ENCODE assay signal across 8 cellular contexts in the genomic region with DNA sequence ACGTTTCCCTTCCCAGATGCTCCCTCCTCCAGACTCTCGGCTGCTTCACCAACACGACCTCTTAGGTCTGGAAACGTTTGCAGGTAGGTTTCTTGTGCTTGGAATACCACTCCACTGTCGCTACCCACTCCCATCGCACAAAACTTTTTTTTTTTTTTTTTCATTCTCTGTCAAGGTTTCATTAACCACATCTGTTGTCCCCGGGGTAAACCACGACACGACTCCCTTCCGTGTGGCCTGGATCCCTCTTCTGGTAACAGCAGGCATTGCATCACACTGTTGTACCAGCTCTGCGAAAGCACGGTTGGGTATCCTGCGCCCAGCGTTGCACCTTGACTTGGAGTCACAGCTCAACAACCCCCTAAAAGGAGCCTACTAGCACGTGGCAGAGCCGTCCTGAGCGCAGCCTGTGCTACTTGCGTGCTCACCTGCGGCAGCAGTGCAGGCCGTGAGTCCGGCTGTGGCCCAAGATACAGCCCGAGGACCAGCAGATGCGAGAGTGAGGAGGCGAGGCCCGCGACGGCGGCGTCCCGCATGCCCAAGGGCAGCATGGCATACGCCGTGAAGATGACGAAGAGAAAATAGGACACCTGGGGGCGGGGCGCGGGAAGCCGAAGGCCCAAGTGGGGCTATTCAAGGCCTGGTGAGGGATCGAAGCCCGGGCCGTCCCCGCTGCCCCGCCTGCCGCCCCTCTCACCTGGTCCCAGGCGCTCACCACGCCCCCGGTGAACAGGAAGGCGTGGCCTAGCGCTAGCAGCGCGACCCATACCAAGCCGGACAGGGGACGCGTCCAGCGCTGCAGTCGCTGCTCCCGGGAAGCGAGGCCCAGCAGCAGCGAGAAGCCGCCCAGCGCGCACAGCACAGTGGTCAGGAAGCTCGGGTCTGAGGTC. TPM values are rescaled to one million over a fixed set of nuclear protein-coding genes. Genes with fewer than 3 reads are reported as not detected.
DNase-seq lines count a peak whose midpoint lies in the region; ATAC-seq and TF ChIP-seq lines count a peak whose summit lies in the region.

No MANE protein-coding gene starts in this region.

- peak; percentile 82 for ATAC-seq in HG02884 (IDR thresholded peaks at IDR 0.05; ENCODE audit: unreplicated experiment)

- DNase-seq in NCI-H82 (lab: John Stamatoyannopoulos, UW): peak; percentile 76
- no peak for DNase-seq in NCI-H82 treated with DMSO at 0.1 percent for 48 hours (lab: John Stamatoyannopoulos, UW; ENCODE audit: unreplicated experiment)
- DNase-seq in NCI-H146 treated with DMSO at 0.1 percent for 48 hours (lab: John Stamatoyannopoulos, UW; ENCODE audit: unreplicated experiment): peak; percentile 48
- peak; percentile 72 to 77 for DNase-seq in breast epithelium (ENCODE audit: low spot score in 2 of 2)
- peak; percentile 85 for DNase-seq in islet precursor cell
- peak; percentile 62 to 76 (median 65) for DNase-seq in stimulated activated CD4-positive, alpha-beta T cell treated with anti-CD3 and anti-CD28 coated beads, Interleukin-1b, Interleukin-23, amount 100 ng/mL, for 24 hours (ENCODE audit: low read depth in 4 of 4, low spot score in 1 of 4)

- intact Hi-C loops in breast epithelium (cut with DNase I; ENCODE audit: low total_unique reads): loop anchor here (5.0 kb wide), 1 partner anchor 35 kb away; the partner anchor contains the start of gene NFATC4

- H3K27ac ChIP-seq in VCaP (no peak overlapping the region), breast epithelium (peak overlapping the region in 1 of 2 donors; percentile 12)

- peak overlapping the region; percentile 10 to 64 (median 47) for H3K4me3 ChIP-seq in breast epithelium

- no peaks in the 10 kb centered on the region for H3K9me3 ChIP-seq in breast epithelium

- H3K27me3 ChIP-seq in breast epithelium: peaks cover 0 to 11% of the 10 kb centered on the region in 2 donors

- TF ChIP-seq POLR2A in breast epithelium (IDR thresholded peaks at IDR 0.05): no peak

- TF ChIP-seq CTCF in VCaP (conservative IDR thresholded peaks at IDR 0.05): peak; percentile 67
- peak; percentile 57 to 89 (median 81) for TF ChIP-seq CTCF in breast epithelium (IDR thresholded peaks at IDR 0.05)

- peaks cover 5 to 6% of the 10 kb centered on the region in 2 donors for H3K4me1 ChIP-seq in breast epithelium

- H3K36me3 ChIP-seq in breast epithelium: no peaks in the 10 kb centered on the region

RNA-seq across cellular contexts. Expression of gene ADCY4, which starts 2.5 kb away (rescaled TPM):
- total RNA-seq in breast epithelium: 10 to 100 TPM; 13.8 to 60.6 (median 27.7) TPM

RNA-seq across cellular contexts. Expression of gene RIPK3, which starts 7.5 kb away (rescaled TPM):
- 10 to 100 TPM; 10.7 to 13.4 (median 12.0) TPM for total RNA-seq in breast epithelium

RNA-seq across cellular contexts. Expression of gene LTB4R, which starts 21.0 kb away (rescaled TPM):
- total RNA-seq in breast epithelium: 10 to 100 TPM in 2 of 3 donors, 1 to 10 TPM in 1; 5.7 to 18.4 (median 12.8) TPM

RNA-seq across cellular contexts. Expression of gene LTB4R2, which starts 22.4 kb away (rescaled TPM):
- 10 to 100 TPM in 1 of 3 donors, 1 to 10 TPM in 2; 8.5 to 11.1 (median 9.4) TPM for total RNA-seq in breast epithelium

RNA-seq across cellular contexts. Expression of gene CIDEB, which starts 24.6 kb away (rescaled TPM):
- total RNA-seq in breast epithelium: 10 to 100 TPM in 2 of 3 donors, 1 to 10 TPM in 1; 8.0 to 14.4 (median 10.4) TPM
